8 cellular contexts compared by ENCODE assay signal in the genomic region with DNA sequence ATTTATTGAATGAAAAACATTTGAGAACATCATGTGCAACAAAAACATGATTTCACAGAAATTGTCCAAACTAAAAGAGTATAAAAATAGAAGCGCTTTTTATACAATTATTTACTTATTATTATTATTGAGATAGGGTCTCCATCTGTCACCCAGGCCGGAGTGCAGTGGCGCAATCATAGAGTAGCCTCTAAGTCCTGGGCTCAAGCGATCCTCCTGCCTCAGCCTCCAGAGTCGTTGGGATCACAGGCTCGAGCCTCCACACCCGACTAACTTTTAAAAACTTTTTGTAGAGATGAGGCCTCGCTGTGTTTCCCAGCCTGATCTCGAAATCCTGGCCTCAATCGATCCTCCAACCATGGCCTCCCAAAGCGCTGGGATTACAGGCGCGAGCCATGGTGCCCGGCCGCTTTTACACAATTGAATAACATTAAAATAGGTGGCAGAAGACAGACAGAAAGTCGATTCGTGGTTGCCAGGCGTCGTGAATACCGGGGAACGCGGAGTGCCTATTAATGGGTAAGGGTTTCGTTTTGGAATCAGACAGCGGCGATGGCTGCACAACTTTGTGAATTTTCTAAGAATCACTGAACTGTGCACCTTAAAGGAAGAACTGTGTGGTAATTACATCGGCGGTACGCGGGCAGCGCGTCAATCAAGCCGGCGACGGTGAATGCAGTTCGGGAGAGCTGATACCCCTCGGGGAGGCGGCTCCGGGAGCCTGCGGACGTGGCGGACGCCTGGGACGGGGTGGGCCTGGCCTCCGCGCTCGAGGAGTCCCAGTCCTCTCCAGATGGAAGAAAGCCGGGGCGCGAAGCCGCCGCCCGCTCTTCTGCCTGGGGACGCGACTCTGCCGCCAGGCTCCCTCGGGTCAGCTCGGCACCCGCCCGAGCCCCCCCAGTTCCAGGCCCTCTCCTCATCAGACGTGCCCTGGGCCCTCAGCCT. TPM values are rescaled to one million over a fixed set of nuclear protein-coding genes. Genes with fewer than 3 reads are reported as not detected.
A peak's percentile ranks its signal among the peaks of the same experiment; 100 is the strongest.
DNase-seq lines count a peak whose midpoint lies in the region; ATAC-seq and TF ChIP-seq lines count a peak whose summit lies in the region.

No MANE protein-coding gene starts in this region.

- H3K9me3 ChIP-seq in endocrine pancreas (ENCODE audit: control insufficient read depth, low read length): no peaks in the 10 kb centered on the region
- H3K9me3 ChIP-seq in mucosa of descending colon: no peaks in the 10 kb centered on the region

- no peaks in the 10 kb centered on the region for H3K27me3 Mint-ChIP-seq in stimulated activated memory B cell treated with anti-CD40 and anti-IgM and Interleukin-4, amounts not matched to agents 10 μg/mL and 1 μg/mL and 100 μg/mL, for 72 hours

- no peaks in the 10 kb centered on the region for H3K27me3 ChIP-seq in endocrine pancreas (ENCODE audit: control insufficient read depth, insufficient read depth, low read length)

- peak overlapping the region; percentile 89 for H3K9ac ChIP-seq in endocrine pancreas (ENCODE audit: control insufficient read depth, insufficient read depth, low read length)

- no peaks in the 10 kb centered on the region for H3K9me3 Mint-ChIP-seq in stimulated activated memory B cell treated with anti-CD40 and anti-IgM and Interleukin-4, amounts not matched to agents 10 μg/mL and 1 μg/mL and 100 μg/mL, for 72 hours

- H3K4me1 ChIP-seq in endocrine pancreas (ENCODE audit: control insufficient read depth, insufficient read depth, low read length) (peaks cover 10% of the 10 kb centered on the region), mucosa of descending colon (ENCODE audit: low read depth) (no peaks in the 10 kb centered on the region)

- DNase-seq in NCI-H446 (lab: John Stamatoyannopoulos, UW): peak; percentile 11 to 16
- no peak for DNase-seq in NCI-H446 treated with DMSO at 0.1 percent for 48 hours (lab: John Stamatoyannopoulos, UW)
- peak; percentile 24 for DNase-seq in NCI-H1105 (lab: John Stamatoyannopoulos, UW)
- peak; percentile 17 to 22 for DNase-seq in activated CD4-positive, alpha-beta T cell treated with anti-CD3 and anti-CD28 coated beads, Interleukin-2, amount 50 U/mL, for 24 hours (ENCODE audit: low read depth in 1 of 2, low spot score in 1 of 2)
- DNase-seq in mucosa of descending colon: peak; percentile 56 to 77 (median 72)

- peaks cover 49% of the 10 kb centered on the region for H3K4me1 Mint-ChIP-seq in stimulated activated memory B cell treated with anti-CD40 and anti-IgM and Interleukin-4, amounts not matched to agents 10 μg/mL and 1 μg/mL and 100 μg/mL, for 72 hours

- ATAC-seq in HG02759 (IDR thresholded peaks at IDR 0.05; ENCODE audit: unreplicated experiment) (peak; percentile 49), mucosa of descending colon (peak; percentile 64)
- peak; percentile 69 for ATAC-seq in stimulated activated memory B cell treated with anti-CD40 and anti-IgM and Interleukin-4, amounts not matched to agents 10 μg/mL and 1 μg/mL and 100 μg/mL, for 72 hours

- H3K36me3 Mint-ChIP-seq in stimulated activated memory B cell treated with anti-CD40 and anti-IgM and Interleukin-4, amounts not matched to agents 10 μg/mL and 1 μg/mL and 100 μg/mL, for 72 hours: peaks cover 5% of the 10 kb centered on the region

- H3K27ac Mint-ChIP-seq in stimulated activated memory B cell treated with anti-CD40 and anti-IgM and Interleukin-4, amounts not matched to agents 10 μg/mL and 1 μg/mL and 100 μg/mL, for 72 hours: peak overlapping the region; percentile 80

- H3K36me3 ChIP-seq in endocrine pancreas (ENCODE audit: control insufficient read depth, insufficient read depth, low read length) (no peaks in the 10 kb centered on the region), mucosa of descending colon (ENCODE audit: low read depth) (no peaks in the 10 kb centered on the region)

- TF ChIP-seq CTCF in mucosa of descending colon (IDR thresholded peaks at IDR 0.05): no peak

- peak overlapping the region; percentile 70 for H3K4me3 ChIP-seq in endocrine pancreas (ENCODE audit: control insufficient read depth, insufficient read depth, low read length)
- H3K4me3 ChIP-seq in mucosa of descending colon: peak overlapping the region; percentile 85

- H3K4me3 Mint-ChIP-seq in stimulated activated memory B cell treated with anti-CD40 and anti-IgM and Interleukin-4, amounts not matched to agents 10 μg/mL and 1 μg/mL and 100 μg/mL, for 72 hours: peak overlapping the region; percentile 88

- intact Hi-C loops in mucosa of descending colon (cut with DNase I, micrococcal nuclease): no loop called here

RNA-seq across cellular contexts. Expression of a gene that starts 0.8 kb away (rescaled TPM):
- 10 to 100 TPM; 30.4 to 49.6 (median 36.0) TPM for total RNA-seq in mucosa of descending colon

RNA-seq across cellular contexts. Expression of a gene that starts 53.4 kb away (rescaled TPM):
- 100 to 1,000 TPM in 2 of 3 donors, 10 to 100 TPM in 1; 97.5 to 124 (median 117) TPM for total RNA-seq in mucosa of descending colon
